In genomic region chr17:7561589-7562207, GRCh38 we compare ENCODE assay signal across 1 cellular context.
TF ChIP-seq lines count a peak whose summit lies in the region.

SENP3 (plus strand) TSS chr17:7561919; CDS start chr17:7563077, 1,158 bp downstream.

TF ChIP-seq in GM12878, 131 proteins besides CTCF, POLR2A, EP300 and RAD21 (continued from another document):
- TF ChIP-seq ZNF687 (IDR thresholded peaks at IDR 0.05), result peak; percentile 47; the same call in 1 of the 2 replicates
- no peak for TF ChIP-seq SKIL (IDR thresholded peaks at IDR 0.05; ENCODE audit: low read depth, poor library complexity, severe bottlenecking)
- no peak for TF ChIP-seq PRDM15 (CRISPR knock-in tag; IDR thresholded peaks at IDR 0.05)
- TF ChIP-seq SRF (IDR thresholded peaks at IDR 0.05; ENCODE audit: low read depth in 2 of 2, low read length in 2 of 2), result peak in 1 of 2 experiments; percentile 73; a peak in 2 of 4 replicates
- TF ChIP-seq RELA (IDR thresholded peaks at IDR 0.05; ENCODE audit: borderline replicate concordance, partially characterized antibody), result peak; percentile 40
- TF ChIP-seq PAX5 (IDR thresholded peaks at IDR 0.05; ENCODE audit: borderline replicate concordance, low read depth, low read length), result peak; percentile 73; the same call in 1 of the 2 replicates
- no peak for TF ChIP-seq MYB (IDR thresholded peaks at IDR 0.05; ENCODE audit: borderline replicate concordance, low read depth, low read length)
- peak; percentile 69; the same call in 1 of the 2 replicates for TF ChIP-seq CHD2 (IDR thresholded peaks at IDR 0.05; ENCODE audit: borderline replicate concordance, low read depth, low read length)
- peak; percentile 74 for TF ChIP-seq IKZF1 (conservative IDR thresholded peaks at IDR 0.05)
- TF ChIP-seq BACH1 (IDR thresholded peaks at IDR 0.05; ENCODE audit: borderline replicate concordance), result peak; percentile 60
- no peak for TF ChIP-seq ZBTB4 (CRISPR knock-in tag; IDR thresholded peaks at IDR 0.05)
- TF ChIP-seq YBX1 (IDR thresholded peaks at IDR 0.05), result no peak
- no peak for TF ChIP-seq TARDBP (IDR thresholded peaks at IDR 0.05; ENCODE audit: borderline replicate concordance)
- TF ChIP-seq EGR1 (IDR thresholded peaks at IDR 0.05; ENCODE audit: borderline replicate concordance in 1 of 2, low read depth in 2 of 2, low read length in 2 of 2), result 0 out of 3 replicates have a peak, but pooled peaks of 1 of the 2 experiments have one; percentile 8
- peak; percentile 13; the same call in 1 of the 2 replicates for TF ChIP-seq MAX (IDR thresholded peaks at IDR 0.05; ENCODE audit: low read depth, low read length)
- no peak for TF ChIP-seq ZNF592 (IDR thresholded peaks at IDR 0.05)
- TF ChIP-seq TCF3 (IDR thresholded peaks at IDR 0.05; ENCODE audit: borderline replicate concordance, insufficient read depth, low read depth, low read length), result 0 out of 2 replicates have a peak, but pooled peaks have one; percentile 31
- TF ChIP-seq POLR2AphosphoS2 (IDR thresholded peaks at IDR 0.05; ENCODE audit: low read depth, low read length), result peak; percentile 68; the same call in 1 of the 2 replicates
- TF ChIP-seq CREM (IDR thresholded peaks at IDR 0.05; ENCODE audit: low read depth), result peak; percentile 98
- peak; percentile 65 for TF ChIP-seq HCFC1 (IDR thresholded peaks at IDR 0.05; ENCODE audit: low read length)
- peak; percentile 35; the same call in 1 of the 2 replicates for TF ChIP-seq ATF3 (IDR thresholded peaks at IDR 0.05; ENCODE audit: borderline replicate concordance, extremely low read depth, low read depth, low read length)
- TF ChIP-seq BMI1 (IDR thresholded peaks at IDR 0.05; ENCODE audit: borderline replicate concordance), result no peak
- TF ChIP-seq E2F8 (IDR thresholded peaks at IDR 0.05; ENCODE audit: low read depth, partially characterized antibody), result no peak
- TF ChIP-seq DPF2 (IDR thresholded peaks at IDR 0.05), result 0 out of 2 replicates have a peak, but pooled peaks have one; percentile 27
- TF ChIP-seq SMC3 (IDR thresholded peaks at IDR 0.05; ENCODE audit: borderline replicate concordance, low read length), result no peak
- no peak for TF ChIP-seq USF1 (IDR thresholded peaks at IDR 0.05; ENCODE audit: borderline replicate concordance, extremely low read length, insufficient read depth, low read depth, low read length)
- no peak for TF ChIP-seq NFYA (IDR thresholded peaks at IDR 0.05; ENCODE audit: borderline replicate concordance, low read depth, low read length)
- no peak for TF ChIP-seq KDM1A (IDR thresholded peaks at IDR 0.05; ENCODE audit: borderline replicate concordance)
- peak in 1 of 2 experiments; percentile 86; a peak in 2 of 4 replicates for TF ChIP-seq BHLHE40 (IDR thresholded peaks at IDR 0.05; ENCODE audit: borderline replicate concordance in 1 of 2, low read depth in 2 of 2, low read length in 1 of 2)
- 0 out of 2 replicates have a peak, but pooled peaks have one; percentile 11 for TF ChIP-seq YY1 (IDR thresholded peaks at IDR 0.05; ENCODE audit: low read depth, low read length)
- peak; percentile 68 for TF ChIP-seq NRF1 (conservative IDR thresholded peaks at IDR 0.05; ENCODE audit: low read depth, low read length)
- peak; percentile 89 for TF ChIP-seq MXI1 (IDR thresholded peaks at IDR 0.05; ENCODE audit: low read depth, low read length)
- no peak for TF ChIP-seq NBN (IDR thresholded peaks at IDR 0.05)
